In the genomic region with DNA sequence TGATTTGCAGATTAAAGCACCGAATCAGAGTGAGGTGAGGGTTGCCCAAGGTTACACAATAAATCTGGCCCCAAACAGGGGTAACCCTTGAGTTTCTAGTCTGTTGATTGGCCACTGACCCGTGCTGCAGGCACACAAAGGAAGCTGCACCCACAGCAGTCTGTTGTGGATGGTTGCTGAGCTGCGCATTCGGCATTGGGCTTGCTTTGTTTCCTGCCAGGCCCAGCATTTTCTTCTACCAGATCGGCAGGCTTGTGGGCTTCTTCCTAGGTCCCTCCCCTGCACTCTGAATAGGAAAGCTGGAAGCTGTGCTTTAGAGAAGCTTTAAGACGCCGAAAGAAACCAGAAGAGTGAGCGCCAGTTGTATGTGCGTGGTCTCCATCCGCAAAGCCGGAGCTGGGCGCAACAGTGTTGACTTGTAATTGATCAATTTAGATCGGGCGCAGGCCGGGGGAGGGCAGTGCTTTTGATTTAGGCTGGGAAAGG, we compare ENCODE assay signal across 10 cellular contexts. TPM values are rescaled to one million over a fixed set of nuclear protein-coding genes. Genes with fewer than 3 reads are reported as not detected.
A peak's percentile ranks its signal among the peaks of the same experiment; 100 is the strongest.
DNase-seq lines count a peak whose midpoint lies in the region; ATAC-seq and TF ChIP-seq lines count a peak whose summit lies in the region.
"Had no signal": no experiment of that assay in that cellular context is flagged by ENCODE, and none has a peak within 500 bp of the region (broad histone marks: within the 10 kb centered on the region; RNA-seq: fewer than 3 reads in every experiment).

No MANE protein-coding gene starts in this region.

- H3K4me1 Mint-ChIP-seq in activated CD8-positive, alpha-beta T cell treated with anti-CD3 and anti-CD28 coated beads for 36 hours (ENCODE audit: low read depth) = peaks cover 28% of the 10 kb centered on the region
- H3K4me1 Mint-ChIP-seq in activated CD8-positive, alpha-beta T cell treated with anti-CD3 and anti-CD28 coated beads, Interleukin-2, amount 10 ng/mL, durations not matched to agents 7 days and 5 days (ENCODE audit: low read depth) = peaks cover 4% of the 10 kb centered on the region

- POLR2A ChIA-PET in activated CD8-positive, alpha-beta T cell treated with anti-CD3 and anti-CD28 coated beads for 36 hours (lab: Charles Lee) = interaction anchor here (0.6 to 2.1 kb wide), 10 partner anchors 10 to 114 kb away, joined by 3 to 19 read pairs (median 4); a partner anchor contains a TSS
- POLR2A ChIA-PET in activated CD8-positive, alpha-beta T cell treated with anti-CD3 and anti-CD28 coated beads, Interleukin-2, amount 10 ng/mL, durations not matched to agents 7 days and 5 days (lab: Charles Lee) = interaction anchor here (0.6 to 1.4 kb wide), 4 partner anchors 11 to 54 kb away, joined by 3 to 4 read pairs (median 3); no protein-coding TSS in a partner anchor

- no peaks in the 10 kb centered on the region for H3K27me3 Mint-ChIP-seq in activated CD8-positive, alpha-beta T cell treated with anti-CD3 and anti-CD28 coated beads for 36 hours
- no peaks in the 10 kb centered on the region for H3K27me3 Mint-ChIP-seq in activated CD8-positive, alpha-beta T cell treated with anti-CD3 and anti-CD28 coated beads, Interleukin-2, amount 10 ng/mL, durations not matched to agents 7 days and 5 days (ENCODE audit: low read depth)

- H3K36me3 ChIP-seq in ectodermal cell (ENCODE audit: control insufficient read depth, insufficient read depth, low read length) (peaks cover 3% of the 10 kb centered on the region), uterus (no peaks in the 10 kb centered on the region)

- H3K4me1 ChIP-seq in ectodermal cell (ENCODE audit: control insufficient read depth, insufficient read depth, low read length) (peaks cover 34% of the 10 kb centered on the region), uterus (no peaks in the 10 kb centered on the region)

- intact Hi-C loops in activated CD8-positive, alpha-beta T cell treated with anti-CD3 and anti-CD28 coated beads for 36 hours (cut with micrococcal nuclease) = loop anchor here (5.0 kb wide), 1 partner anchor 112 kb away; no protein-coding TSS in a partner anchor
- intact Hi-C loops in uterus (cut with DNase I; ENCODE audit: low total_unique reads) = no loop called here

- H3K27me3 ChIP-seq in ectodermal cell (ENCODE audit: control insufficient read depth, insufficient read depth, low read length, poor library complexity, severe bottlenecking) = no peaks in the 10 kb centered on the region
- no peaks in the 10 kb centered on the region for H3K27me3 ChIP-seq in uterus

- H3K4me3 ChIP-seq in ectodermal cell (ENCODE audit: insufficient read depth, low read depth, low read length) = no peak overlapping the region
- peak overlapping the region; percentile 3 to 9 for H3K4me3 ChIP-seq in uterus

- peak overlapping the region; percentile 98 for H3K27ac ChIP-seq in ectodermal cell (ENCODE audit: insufficient read depth, low read depth, low read length, poor library complexity, severe bottlenecking)
- peak overlapping the region; percentile 61 to 77 for H3K27ac ChIP-seq in uterus

- peaks cover 36% of the 10 kb centered on the region for H3K36me3 Mint-ChIP-seq in activated CD8-positive, alpha-beta T cell treated with anti-CD3 and anti-CD28 coated beads for 36 hours (ENCODE audit: low read depth)
- H3K36me3 Mint-ChIP-seq in activated CD8-positive, alpha-beta T cell treated with anti-CD3 and anti-CD28 coated beads, Interleukin-2, amount 10 ng/mL, durations not matched to agents 7 days and 5 days (ENCODE audit: low read depth) = peaks cover 3% of the 10 kb centered on the region

- no peak overlapping the region for H3K27ac Mint-ChIP-seq in activated CD8-positive, alpha-beta T cell treated with anti-CD3 and anti-CD28 coated beads for 36 hours
- H3K27ac Mint-ChIP-seq in activated CD8-positive, alpha-beta T cell treated with anti-CD3 and anti-CD28 coated beads, Interleukin-2, amount 10 ng/mL, durations not matched to agents 7 days and 5 days = no peak overlapping the region
- H3K27ac Mint-ChIP-seq: CD4-positive, alpha-beta T cell had no signal

- H3K9me3 ChIP-seq in ectodermal cell (ENCODE audit: control insufficient read depth, low read length) = no peaks in the 10 kb centered on the region
- H3K9me3 ChIP-seq in uterus = no peaks in the 10 kb centered on the region

- CTCF ChIA-PET in activated CD8-positive, alpha-beta T cell treated with anti-CD3 and anti-CD28 coated beads for 36 hours (lab: Charles Lee) = interaction anchor here (1.2 to 3.1 kb wide), 5 partner anchors 8 to 117 kb away, joined by 3 to 21 read pairs (median 7); no protein-coding TSS in a partner anchor
- CTCF ChIA-PET in activated CD8-positive, alpha-beta T cell treated with anti-CD3 and anti-CD28 coated beads, Interleukin-2, amount 10 ng/mL, durations not matched to agents 7 days and 5 days (lab: Charles Lee) = interaction anchor here (1.2 to 2.0 kb wide), 6 partner anchors 8 to 117 kb away, joined by 3 to 8 read pairs (median 5); no protein-coding TSS in a partner anchor

- 11 to 12% methylated on average over 15 of the region's 15 CpGs for WGBS in ectodermal cell, 2 experiments

- no peaks in the 10 kb centered on the region for H3K9me3 Mint-ChIP-seq in activated CD8-positive, alpha-beta T cell treated with anti-CD3 and anti-CD28 coated beads for 36 hours
- H3K9me3 Mint-ChIP-seq in activated CD8-positive, alpha-beta T cell treated with anti-CD3 and anti-CD28 coated beads, Interleukin-2, amount 10 ng/mL, durations not matched to agents 7 days and 5 days (ENCODE audit: insufficient read depth) = no peaks in the 10 kb centered on the region
- H3K9me3 Mint-ChIP-seq: CD4-positive, alpha-beta T cell had no signal

- no peak for TF ChIP-seq CTCF in activated CD8-positive, alpha-beta T cell treated with anti-CD3 and anti-CD28 coated beads for 36 hours (IDR thresholded peaks at IDR 0.05)
- no peak for TF ChIP-seq CTCF in uterus (IDR thresholded peaks at IDR 0.05)

- no peak for ATAC-seq in activated CD8-positive, alpha-beta T cell treated with anti-CD3 and anti-CD28 coated beads for 36 hours
- no peak for ATAC-seq in activated CD8-positive, alpha-beta T cell treated with anti-CD3 and anti-CD28 coated beads, Interleukin-2, amount 10 ng/mL, durations not matched to agents 7 days and 5 days
- ATAC-seq in GM18873 (IDR thresholded peaks at IDR 0.05; ENCODE audit: low FRiP score, unreplicated experiment) = no peak

- no peak for TF ChIP-seq POLR2A in uterus (IDR thresholded peaks at IDR 0.05)

- H3K4me3 Mint-ChIP-seq in activated CD8-positive, alpha-beta T cell treated with anti-CD3 and anti-CD28 coated beads for 36 hours = no peak overlapping the region
- no peak overlapping the region for H3K4me3 Mint-ChIP-seq in activated CD8-positive, alpha-beta T cell treated with anti-CD3 and anti-CD28 coated beads, Interleukin-2, amount 10 ng/mL, durations not matched to agents 7 days and 5 days
- H3K4me3 Mint-ChIP-seq: CD4-positive, alpha-beta T cell had no signal

- DNase-seq in activated CD8-positive, alpha-beta T cell treated with anti-CD3 and anti-CD28 coated beads for 36 hours = peak; percentile 31
- no peak for DNase-seq in activated CD8-positive, alpha-beta T cell treated with anti-CD3 and anti-CD28 coated beads, Interleukin-2, amount 10 ng/mL, durations not matched to agents 7 days and 5 days
- DNase-seq in lung microvascular endothelial cell (ENCODE audit: low read depth in 2 of 2) = peak; percentile 59 to 80
- peak; percentile 27 to 28 for DNase-seq in uterus
- DNase-seq in RPMI8226 = no peak
- no peak for DNase-seq in NAMALWA (ENCODE audit: low spot score)
- DNase-seq: CD4-positive, alpha-beta T cell; MM.1S had no signal

RNA-seq across cellular contexts. Expression of a gene that starts 12.1 kb away (rescaled TPM):
- 10 to 100 TPM; 25.8 to 26.1 TPM for total RNA-seq in activated CD8-positive, alpha-beta T cell treated with anti-CD3 and anti-CD28 coated beads for 36 hours
- total RNA-seq in activated CD8-positive, alpha-beta T cell treated with anti-CD3 and anti-CD28 coated beads, Interleukin-2, amount 10 ng/mL, durations not matched to agents 7 days and 5 days = 1 to 10 TPM in 1 of 2 experiments, under 1 TPM in 1; 0.86 to 1.4 TPM
- 12.4 TPM for polyA plus RNA-seq in ectodermal cell (2013, experiment 1 of 4)
- 13.0 TPM for polyA plus RNA-seq in ectodermal cell (2013, experiment 2 of 4)
- 13.5 TPM for polyA plus RNA-seq in ectodermal cell (2013, experiment 3 of 4)
- polyA plus RNA-seq in ectodermal cell (2013, experiment 4 of 4) = 14.6 TPM
- total RNA-seq in lung microvascular endothelial cell (22.7 and 31.3 TPM in 2 replicates), uterus (10 to 100 TPM in 1 of 4 donors, 1 to 10 TPM in 3; 3.6 to 23.1 (median 9.3) TPM)

Comparison
In these comparisons a context has a peak if more than half of its experiments do, and no peak if none do; other contexts are left out.
1. DNase-seq: peak in activated CD8-positive, alpha-beta T cell treated with anti-CD3 and anti-CD28 coated beads for 36 hours (single experiment), lung microvascular endothelial cell (2 of 2) and uterus (2 of 2); none in activated CD8-positive, alpha-beta T cell treated with anti-CD3 and anti-CD28 coated beads, Interleukin-2, amount 10 ng/mL, durations not matched to agents 7 days and 5 days (single experiment), RPMI8226 (single experiment) and NAMALWA (single experiment).